12 cellular contexts compared by ENCODE assay signal in genomic region chr18:22166070-22166972, GRCh38. TPM values are rescaled to one million over a fixed set of nuclear protein-coding genes. Genes with fewer than 3 reads are reported as not detected.
DNase-seq lines count a peak whose midpoint lies in the region; ATAC-seq and TF ChIP-seq lines count a peak whose summit lies in the region.
"Had no signal": no experiment of that assay in that cellular context is flagged by ENCODE, and none has a peak within 500 bp of the region (broad histone marks: within the 10 kb centered on the region; RNA-seq: fewer than 3 reads in every experiment).

No MANE protein-coding gene starts in this region.

- H3K4ac ChIP-seq in mesenchymal stem cell (ENCODE audit: low read depth in 1 of 2, low read length in 2 of 2): no peak overlapping the region

- no peak overlapping the region for H3K18ac ChIP-seq in mesenchymal stem cell (ENCODE audit: low read depth in 1 of 2, low read length in 2 of 2)

- H4K8ac ChIP-seq in mesenchymal stem cell (ENCODE audit: low read length): no peak overlapping the region

- DNase-seq in NCI-H82 (lab: John Stamatoyannopoulos, UW) (peak; percentile 16), NCI-H82 treated with DMSO at 0.1 percent for 48 hours (lab: John Stamatoyannopoulos, UW; ENCODE audit: unreplicated experiment) (no peak), mesenchymal stem cell (peak; percentile 36), thoracic aorta (ENCODE audit: low spot score) (peak; percentile 61), NCI-H2107 (lab: John Stamatoyannopoulos, UW) (no peak), SIG-M5 treated with dmso at 0.1 percent for 504 hours (lab: John Stamatoyannopoulos, UW; ENCODE audit: unreplicated experiment) (no peak), occipital lobe (lab: John Stamatoyannopoulos, UW) (no peak)
- DNase-seq: activated naive CD8-positive, alpha-beta T cell treated with anti-CD3 and anti-CD28 coated beads, Interleukin-2, amount 10 ng/mL, durations not matched to agents 7 days and 5 days; MV-4-11 had no signal

- H3K4me1 ChIP-seq in endocrine pancreas (ENCODE audit: control insufficient read depth, insufficient read depth, low read length) (no peaks in the 10 kb centered on the region), mesenchymal stem cell (ENCODE audit: control insufficient read depth, insufficient read depth, low read depth, low read length) (peaks cover 45% of the 10 kb centered on the region), thoracic aorta (ENCODE audit: control insufficient read depth in 1 of 2, low read depth in 2 of 2) (peaks cover 7 to 25% of the 10 kb centered on the region in 2 donors)

- H3K4me2 ChIP-seq in mesenchymal stem cell (ENCODE audit: low read length, poor library complexity, severe bottlenecking): peak overlapping the region; percentile 20

- no peak overlapping the region for H2BK5ac ChIP-seq in mesenchymal stem cell (ENCODE audit: low read depth, low read length, poor library complexity, severe bottlenecking)

- H3K27me3 ChIP-seq in endocrine pancreas (ENCODE audit: control insufficient read depth, insufficient read depth, low read length): no peaks in the 10 kb centered on the region
- peaks cover 70% of the 10 kb centered on the region in 2 experiments for H3K27me3 ChIP-seq in mesenchymal stem cell (ENCODE audit: control insufficient read depth in 1 of 2, insufficient read depth in 1 of 2, low read length in 2 of 2)
- no peaks in the 10 kb centered on the region for H3K27me3 ChIP-seq in thoracic aorta (replicated peaks; ENCODE audit: insufficient read depth)

- H2AFZ ChIP-seq in mesenchymal stem cell (ENCODE audit: low read depth, low read length): no peak overlapping the region

- H2BK15ac ChIP-seq in mesenchymal stem cell (ENCODE audit: low read depth, poor library complexity, severe bottlenecking): no peak overlapping the region

- no peak for ATAC-seq in thoracic aorta (ENCODE audit: insufficient number of reproducible peaks, low FRiP score, low read depth)
- ATAC-seq: Panc1 had no signal

- no peaks in the 10 kb centered on the region for H3K9me3 ChIP-seq in endocrine pancreas (ENCODE audit: control insufficient read depth, low read length)
- H3K9me3 ChIP-seq in mesenchymal stem cell (ENCODE audit: control insufficient read depth, low read length): no peaks in the 10 kb centered on the region
- no peaks in the 10 kb centered on the region for H3K9me3 ChIP-seq in thoracic aorta

- H3K27ac ChIP-seq in mesenchymal stem cell (ENCODE audit: low read length, poor library complexity, severe bottlenecking) (no peak overlapping the region), thoracic aorta (peak overlapping the region; percentile 98 to 100)
- H3K27ac ChIP-seq: VCaP had no signal

- H2BK12ac ChIP-seq in mesenchymal stem cell (ENCODE audit: low read length in 2 of 2): no peak overlapping the region

- no peak for TF ChIP-seq CTCF in thoracic aorta (IDR thresholded peaks at IDR 0.05)

- no peak overlapping the region for H2BK120ac ChIP-seq in mesenchymal stem cell (ENCODE audit: low read depth, low read length)

- H4K91ac ChIP-seq in mesenchymal stem cell (ENCODE audit: low read length): no peak overlapping the region

- no peak overlapping the region for H3K23ac ChIP-seq in mesenchymal stem cell (ENCODE audit: low read length in 2 of 2)

- H3K14ac ChIP-seq in mesenchymal stem cell (ENCODE audit: low read length in 2 of 2): no peak overlapping the region

- no peaks in the 10 kb centered on the region for H3K79me1 ChIP-seq in mesenchymal stem cell (replicated peaks; ENCODE audit: low read length, poor library complexity, severe bottlenecking)

- H2AK5ac ChIP-seq in mesenchymal stem cell (ENCODE audit: low read length, severe bottlenecking): no peak overlapping the region

- H3K9ac ChIP-seq in endocrine pancreas (ENCODE audit: control insufficient read depth, insufficient read depth, low read length) (peak overlapping the region; percentile 66), mesenchymal stem cell (ENCODE audit: low read length) (no peak overlapping the region)

- WGBS in mesenchymal stem cell: 2% methylated on average over 43 of the region's 46 CpGs

- H3K4me3 ChIP-seq in endocrine pancreas (ENCODE audit: control insufficient read depth, insufficient read depth, low read length) (peak overlapping the region; percentile 15), mesenchymal stem cell (ENCODE audit: insufficient read depth in 1 of 2, low read depth in 1 of 2, low read length in 2 of 2) (peak overlapping the region in 1 of 2 experiments; percentile 55), thoracic aorta (peak overlapping the region; percentile 100)

- H3K36me3 ChIP-seq in endocrine pancreas (ENCODE audit: control insufficient read depth, insufficient read depth, low read length) (no peaks in the 10 kb centered on the region), mesenchymal stem cell (ENCODE audit: control insufficient read depth in 1 of 2, insufficient read depth in 2 of 2, low read depth in 1 of 2, low read length in 2 of 2) (no peaks in the 10 kb centered on the region), thoracic aorta (peaks cover 2% of the 10 kb centered on the region)

RNA-seq across cellular contexts. Expression of gene GATA6, which starts 3.1 kb away (rescaled TPM):
- polyA plus RNA-seq in mesenchymal stem cell (2013, experiment 1 of 2): 3.4 TPM
- 3.4 TPM for polyA plus RNA-seq in mesenchymal stem cell (2013, experiment 2 of 2)
- 10 to 100 TPM; 92.7 to 92.8 TPM for total RNA-seq in thoracic aorta
- total RNA-seq in occipital lobe: 0.16 TPM

Comparison
In these comparisons a context has a peak if more than half of its experiments do, and no peak if none do; other contexts are left out.
1. DNase-seq: peak in NCI-H82 (single experiment), mesenchymal stem cell (single experiment) and thoracic aorta (single experiment); none in NCI-H82 treated with DMSO at 0.1 percent for 48 hours (single experiment), NCI-H2107 (single experiment), SIG-M5 treated with dmso at 0.1 percent for 504 hours (single experiment) and occipital lobe (single experiment).
2. RNA of gene GATA6, which starts 3.1 kb away (total RNA-seq): 92.7 to 92.8 TPM in thoracic aorta; 0.16 TPM in occipital lobe (single experiment); every median in the first group is over 10 times any median in the second.